Comparison of ENCODE assay signal across 15 cellular contexts in genomic region chrX:73581002-73581628, GRCh38. TPM values are rescaled to one million over a fixed set of nuclear protein-coding genes. Genes with fewer than 3 reads are reported as not detected.
DNase-seq lines count a peak whose midpoint lies in the region; ATAC-seq and TF ChIP-seq lines count a peak whose summit lies in the region.
"Had no signal": no experiment of that assay in that cellular context is flagged by ENCODE, and none has a peak within 500 bp of the region (broad histone marks: within the 10 kb centered on the region; RNA-seq: fewer than 3 reads in every experiment).

No MANE protein-coding gene starts in this region.

- H3K27me3 ChIP-seq in osteoblast (ENCODE audit: insufficient read depth, low read length), result peaks cover 6% of the 10 kb centered on the region
- no peaks in the 10 kb centered on the region for H3K27me3 ChIP-seq in right atrium auricular region
- H3K27me3 ChIP-seq: neutrophil, thyroid gland had no signal

- no peak overlapping the region for H3K27ac Mint-ChIP-seq in osteocyte (ENCODE audit: unreplicated experiment)
- H3K27ac Mint-ChIP-seq: activated T-helper 2 cell treated with anti-CD3 and anti-CD28 coated beads, Interferon-gamma antibody, Interleukin-2, Interleukin-4, amounts not matched to agents 10 μg/mL and 5 μg/mL and 100 μg/mL, durations not matched to agents 14 hours and 24 hours and 36 hours had no signal

- H3K36me3 ChIP-seq in osteoblast (ENCODE audit: insufficient read depth, low read length) (no peaks in the 10 kb centered on the region), right atrium auricular region (no peaks in the 10 kb centered on the region)
- H3K36me3 ChIP-seq: neutrophil, thyroid gland had no signal

- peaks cover 6% of the 10 kb centered on the region for H3K36me3 Mint-ChIP-seq in osteocyte (ENCODE audit: unreplicated experiment)

- H3K4me1 ChIP-seq in osteoblast (ENCODE audit: insufficient read depth, low read length) (peaks cover 4% of the 10 kb centered on the region), right atrium auricular region (no peaks in the 10 kb centered on the region)
- H3K4me1 ChIP-seq: thyroid gland had no signal

- ATAC-seq in GM18870 (IDR thresholded peaks at IDR 0.05; ENCODE audit: unreplicated experiment), result peak; percentile 45
- peak; percentile 84 for ATAC-seq in HG02981 (IDR thresholded peaks at IDR 0.05; ENCODE audit: unreplicated experiment)
- ATAC-seq: K562 had no signal

- no peak overlapping the region for H3K4me3 Mint-ChIP-seq in osteocyte (ENCODE audit: unreplicated experiment)

- H3K79me2 ChIP-seq in osteoblast (ENCODE audit: insufficient read depth, low read length), result no peaks in the 10 kb centered on the region

- H3K4me2 ChIP-seq in osteoblast (ENCODE audit: insufficient read depth, low read length), result peak overlapping the region; percentile 16

- no peak overlapping the region for H2AFZ ChIP-seq in osteoblast (ENCODE audit: low read length)

- DNase-seq in osteoblast (ENCODE audit: insufficient read length, low spot score, missing footprints), result no peak
- DNase-seq in right atrium auricular region (ENCODE audit: low spot score), result no peak
- DNase-seq in GM19238 (ENCODE audit: insufficient read length, low spot score), result no peak
- no peak for DNase-seq in osteocyte (ENCODE audit: extremely low spot score, unreplicated experiment)
- DNase-seq: mammary epithelial cell; NCI-H1930; stimulated activated CD4-positive, alpha-beta T cell treated with anti-CD3 and anti-CD28 coated beads, Interleukin-12 subunit alpha, Interleukin-12 subunit beta, amount 100 ng/mL, for 4 hours; SW 1271; thyroid gland had no signal

- no peak overlapping the region for H3K4me3 ChIP-seq in osteoblast (ENCODE audit: insufficient read depth, low read length)
- H3K4me3 ChIP-seq in right atrium auricular region, result no peak overlapping the region
- H3K4me3 ChIP-seq: K562, thyroid gland had no signal

- TF ChIP-seq CTCF in VCaP (conservative IDR thresholded peaks at IDR 0.05) (no peak), osteoblast (IDR thresholded peaks at IDR 0.05; ENCODE audit: extremely low read depth, low read depth, low read length) (no peak), right atrium auricular region (IDR thresholded peaks at IDR 0.05) (no peak), osteocyte (IDR thresholded peaks at IDR 0.05) (no peak)

- H4K20me1 ChIP-seq in osteoblast (ENCODE audit: insufficient read depth, low read length), result no peaks in the 10 kb centered on the region

- H3K27ac ChIP-seq in VCaP, result peak overlapping the region; percentile 39
- H3K27ac ChIP-seq in osteoblast (ENCODE audit: low read depth, low read length), result no peak overlapping the region
- H3K27ac ChIP-seq in right atrium auricular region, result no peak overlapping the region
- H3K27ac ChIP-seq: neutrophil, thyroid gland had no signal

- H3K9me3 ChIP-seq in osteoblast (ENCODE audit: low read depth, low read length) (no peaks in the 10 kb centered on the region), right atrium auricular region (no peaks in the 10 kb centered on the region)
- H3K9me3 ChIP-seq: neutrophil, thyroid gland had no signal

- H3K27me3 Mint-ChIP-seq in osteocyte (ENCODE audit: unreplicated experiment), result no peaks in the 10 kb centered on the region

- H3K4me1 Mint-ChIP-seq in osteocyte (ENCODE audit: unreplicated experiment), result peaks cover 10% of the 10 kb centered on the region

- no peaks in the 10 kb centered on the region for H3K9me3 Mint-ChIP-seq in osteocyte (ENCODE audit: unreplicated experiment)
- H3K9me3 Mint-ChIP-seq: activated T-helper 2 cell treated with anti-CD3 and anti-CD28 coated beads, Interferon-gamma antibody, Interleukin-2, Interleukin-4, amounts not matched to agents 10 μg/mL and 5 μg/mL and 100 μg/mL, durations not matched to agents 14 hours and 24 hours and 36 hours had no signal

RNA-seq across cellular contexts. Expression of gene CHIC1, which starts 18.1 kb away (rescaled TPM):
- total RNA-seq in osteoblast (12.3 and 13.3 TPM in 2 replicates), right atrium auricular region (10 to 100 TPM in 1 of 2 donors, 1 to 10 TPM in 1; 9.2 to 17.9 TPM), osteocyte (8.8 and 9.0 TPM in 2 replicates)
